ENCODE assay signal across 13 cellular contexts in genomic region chr14:97033556-97034081, GRCh38.
DNase-seq lines count a peak whose midpoint lies in the region; ATAC-seq and TF ChIP-seq lines count a peak whose summit lies in the region.
"Had no signal": no experiment of that assay in that cellular context is flagged by ENCODE, and none has a peak within 500 bp of the region (broad histone marks: within the 10 kb centered on the region; RNA-seq: fewer than 3 reads in every experiment).

No MANE protein-coding gene starts in this region.

- no peak overlapping the region for H3K27ac Mint-ChIP-seq in CD4-positive, alpha-beta T cell
- H3K27ac Mint-ChIP-seq in H9 = no peak overlapping the region
- H3K27ac Mint-ChIP-seq in naive thymus-derived CD4-positive, alpha-beta T cell = peak overlapping the region in 1 of 9 donors; percentile 68
- H3K27ac Mint-ChIP-seq: immature natural killer cell had no signal

- H3K27me3 Mint-ChIP-seq in CD4-positive, alpha-beta T cell = peaks cover 64% of the 10 kb centered on the region
- H3K27me3 Mint-ChIP-seq in H9 (ENCODE audit: low read depth) = peaks cover 35% of the 10 kb centered on the region
- peaks cover 26 to 60% (median 40%) of the 10 kb centered on the region in 5 donors for H3K27me3 Mint-ChIP-seq in naive thymus-derived CD4-positive, alpha-beta T cell

- no peak overlapping the region for H3T11ph ChIP-seq in H9 (ENCODE audit: low read length)

- no peaks in the 10 kb centered on the region for H3K9me3 ChIP-seq in CD4-positive, alpha-beta T cell (ENCODE audit: control insufficient read depth, low read length)
- H3K9me3 ChIP-seq in H9 (ENCODE audit: control insufficient read depth, low read depth, low read length) = no peaks in the 10 kb centered on the region
- H3K9me3 ChIP-seq in naive thymus-derived CD4-positive, alpha-beta T cell (ENCODE audit: control insufficient read depth in 2 of 3, low read length in 3 of 3) = no peaks in the 10 kb centered on the region
- H3K9me3 ChIP-seq: colonic mucosa, prostate gland, SJCRH30 had no signal

- peak overlapping the region in 58 of 59 donors; percentile 4 to 65 (median 46) for H3K4me3 ChIP-seq in dorsolateral prefrontal cortex
- H3K4me3 ChIP-seq in naive thymus-derived CD4-positive, alpha-beta T cell (ENCODE audit: low read length) = peak overlapping the region; percentile 50
- H3K4me3 ChIP-seq: colonic mucosa, prostate gland, SJCRH30 had no signal

- no peak for TF ChIP-seq CTCF in CD4-positive, alpha-beta T cell (IDR thresholded peaks at IDR 0.05)
- TF ChIP-seq CTCF in H9 (conservative IDR thresholded peaks at IDR 0.05) (no peak), dorsolateral prefrontal cortex (IDR thresholded peaks at IDR 0.05 in 54 of 56, conservative IDR thresholded peaks at IDR 0.05 in 2 of 56; ENCODE audit: low read depth in 1 of 56, partially characterized antibody in 56 of 56) (no peak), GM13977 (IDR thresholded peaks at IDR 0.05; ENCODE audit: extremely low read depth, insufficient read depth, missing control alignments) (no peak)

- no peak overlapping the region for H3K23ac ChIP-seq in H9 (ENCODE audit: insufficient read length, low read depth, low read length)

- H3K79me2 ChIP-seq in H9 (ENCODE audit: insufficient read depth, low read length) = no peaks in the 10 kb centered on the region

- H2BK5ac ChIP-seq in H9 (ENCODE audit: insufficient read length, low read length) = no peak overlapping the region

- no peaks in the 10 kb centered on the region for H3K79me1 ChIP-seq in H9 (ENCODE audit: insufficient read depth, low read depth, low read length, poor library complexity, severe bottlenecking)

- H3K4ac ChIP-seq in H9 (ENCODE audit: low read depth, low read length) = no peak overlapping the region

- H3K4me3 Mint-ChIP-seq in CD4-positive, alpha-beta T cell = peak overlapping the region; percentile 52
- peak overlapping the region; percentile 38 to 52; a peak in 4 of 5 replicates for H3K4me3 Mint-ChIP-seq in H9
- peak overlapping the region in 9 of 10 donors; percentile 46 to 85 (median 68) for H3K4me3 Mint-ChIP-seq in naive thymus-derived CD4-positive, alpha-beta T cell
- H3K4me3 Mint-ChIP-seq: immature natural killer cell had no signal

- WGBS in H9 (ENCODE audit: extremely low coverage, insufficient read length, low lambda C conversion rate) = no CpG with 5 or more reads among the region's 32 CpGs

- no peak overlapping the region for H4K91ac ChIP-seq in H9 (ENCODE audit: insufficient read length, low read depth, low read length)

- peak overlapping the region; percentile 60 for H3K4me2 ChIP-seq in H9 (ENCODE audit: insufficient read depth, insufficient read length, low read length)

- H3K9me3 Mint-ChIP-seq in CD4-positive, alpha-beta T cell = no peaks in the 10 kb centered on the region
- peaks cover 6 to 8% of the 10 kb centered on the region in 2 experiments; a peak in 4 of 5 replicates for H3K9me3 Mint-ChIP-seq in H9
- H3K9me3 Mint-ChIP-seq in naive thymus-derived CD4-positive, alpha-beta T cell = peaks cover 0 to 9% (median 4%) of the 10 kb centered on the region in 11 donors

- no peaks in the 10 kb centered on the region for H3K36me3 Mint-ChIP-seq in CD4-positive, alpha-beta T cell (ENCODE audit: low read depth)
- peaks cover 0 to 8% (median 0%) of the 10 kb centered on the region in 3 experiments; a peak in 4 of 7 replicates for H3K36me3 Mint-ChIP-seq in H9 (ENCODE audit: insufficient read depth in 1 of 3, low read depth in 3 of 3)
- H3K36me3 Mint-ChIP-seq in naive thymus-derived CD4-positive, alpha-beta T cell = peaks cover 0 to 8% (median 3%) of the 10 kb centered on the region in 5 donors

- H3K4me1 Mint-ChIP-seq in CD4-positive, alpha-beta T cell (ENCODE audit: low read depth) = peaks cover 7% of the 10 kb centered on the region
- H3K4me1 Mint-ChIP-seq in H9 = peaks cover 23 to 28% of the 10 kb centered on the region in 2 experiments
- peaks cover 0 to 9% (median 7%) of the 10 kb centered on the region in 7 donors for H3K4me1 Mint-ChIP-seq in naive thymus-derived CD4-positive, alpha-beta T cell

- H3K4me1 ChIP-seq in H9 (ENCODE audit: insufficient read depth, low read length) = peaks cover 14% of the 10 kb centered on the region
- H3K4me1 ChIP-seq in naive thymus-derived CD4-positive, alpha-beta T cell (ENCODE audit: control insufficient read depth in 2 of 2, insufficient read depth in 2 of 2, low read length in 2 of 2) = peaks cover 0 to 5% of the 10 kb centered on the region in 2 donors
- H3K4me1 ChIP-seq: colonic mucosa, prostate gland, SJCRH30 had no signal

- no peak overlapping the region for H3K9ac ChIP-seq in H9 (ENCODE audit: extremely low read depth, insufficient read length, low read length)

- no peak overlapping the region for H2BK15ac ChIP-seq in H9 (ENCODE audit: low read depth, low read length)

- H3K27me3 ChIP-seq in CD4-positive, alpha-beta T cell (ENCODE audit: control insufficient read depth, insufficient read depth, low read length) = peaks cover 27% of the 10 kb centered on the region
- H3K27me3 ChIP-seq in H9 (ENCODE audit: insufficient read depth, low read length) (peaks cover 4% of the 10 kb centered on the region; the same call in 1 of the 2 replicates), dorsolateral prefrontal cortex (peaks cover 0 to 48% (median 15%) of the 10 kb centered on the region in 45 donors)
- H3K27me3 ChIP-seq in naive thymus-derived CD4-positive, alpha-beta T cell (ENCODE audit: control insufficient read depth in 2 of 2, insufficient read depth in 2 of 2, low read length in 2 of 2) = peaks cover 4 to 10% of the 10 kb centered on the region in 2 donors
- H3K27me3 ChIP-seq: SJCRH30 had no signal

- intact Hi-C loops in CD4-positive, alpha-beta T cell (cut with DNase I, micrococcal nuclease) = no loop called here
- intact Hi-C loops in dorsolateral prefrontal cortex (cut with DNase I) = no loop called here
- intact Hi-C loops in naive thymus-derived CD4-positive, alpha-beta T cell (cut with micrococcal nuclease) = no loop called here

- no peak for DNase-seq in CD4-positive, alpha-beta T cell
- DNase-seq in H9 (peak; percentile 52), dorsolateral prefrontal cortex (no peak), NCI-H2029 (lab: John Stamatoyannopoulos, UW) (no peak), GM13977 (ENCODE audit: low spot score) (no peak), NCI-H1694 treated with DMSO at 0.1 percent for 48 hours (lab: John Stamatoyannopoulos, UW) (no peak), NOMO-1 treated with dmso at 0.1 percent for 144 hours (lab: John Stamatoyannopoulos, UW; ENCODE audit: unreplicated experiment) (no peak)
- DNase-seq in naive thymus-derived CD4-positive, alpha-beta T cell = no peak
- DNase-seq: colonic mucosa; immature natural killer cell; SJCRH30; stimulated activated CD8-positive, alpha-beta memory T cell treated with anti-CD3 and anti-CD28 coated beads, Interleukin-4, amount 100 ng/mL, for 48 hours had no signal

- H2AK5ac ChIP-seq in H9 (ENCODE audit: insufficient read length, low read length) = no peak overlapping the region

- H2AFZ ChIP-seq in H9 (ENCODE audit: low read length) = no peak overlapping the region

- H3K36me3 ChIP-seq in naive thymus-derived CD4-positive, alpha-beta T cell (ENCODE audit: control insufficient read depth in 2 of 3, insufficient read depth in 3 of 3, low read length in 3 of 3) = no peaks in the 10 kb centered on the region
- H3K36me3 ChIP-seq: colonic mucosa, prostate gland, SJCRH30 had no signal

- no peak for ATAC-seq in CD4-positive, alpha-beta T cell (ENCODE audit: poor library complexity)
- ATAC-seq in naive thymus-derived CD4-positive, alpha-beta T cell = no peak

- in situ Hi-C loops in GM13977 (cut with MboI; ENCODE audit: low pct_unique_long_range_greater_than_20kb, low sequenced_read_pairs, unreplicated experiment) = no loop called here

- no peak overlapping the region for H2BK120ac ChIP-seq in H9 (ENCODE audit: low read depth, low read length, poor library complexity, severe bottlenecking)

- H3K27ac ChIP-seq in CD4-positive, alpha-beta T cell (ENCODE audit: low read depth, low read length) = no peak overlapping the region
- H3K27ac ChIP-seq in H9 (ENCODE audit: insufficient read length, low read depth, low read length) = no peak overlapping the region
- peak overlapping the region in 1 of 59 donors; percentile 33 for H3K27ac ChIP-seq in dorsolateral prefrontal cortex
- no peak overlapping the region for H3K27ac ChIP-seq in naive thymus-derived CD4-positive, alpha-beta T cell (ENCODE audit: low read depth, low read length)
- H3K27ac ChIP-seq: colonic mucosa, prostate gland, SJCRH30 had no signal

- H3K18ac ChIP-seq in H9 (ENCODE audit: insufficient read length, low read depth, low read length) = no peak overlapping the region

- no peak overlapping the region for H2BK20ac ChIP-seq in H9 (ENCODE audit: low read depth, low read length, poor library complexity, severe bottlenecking)

- CTCF ChIA-PET in CD4-positive, alpha-beta T cell (lab: Charles Lee) = no interaction called here
- CTCF ChIA-PET in naive thymus-derived CD4-positive, alpha-beta T cell (lab: Charles Lee) = interaction anchor here (0.8 kb wide), 1 partner anchor 179 kb away, joined by 3 read pairs; no protein-coding TSS in a partner anchor

- POLR2A ChIA-PET in CD4-positive, alpha-beta T cell (lab: Charles Lee) = no interaction called here
- POLR2A ChIA-PET in naive thymus-derived CD4-positive, alpha-beta T cell (lab: Charles Lee) = no interaction called here

- H3K14ac ChIP-seq in H9 (ENCODE audit: insufficient read depth, low read length) = peak overlapping the region; percentile 44

- no peak overlapping the region for H4K8ac ChIP-seq in H9 (replicated peaks; ENCODE audit: insufficient read length, low read depth, low read length)

- H4K5ac ChIP-seq in H9 (ENCODE audit: insufficient read length, low read depth, low read length) = no peak overlapping the region

- peaks cover 10% of the 10 kb centered on the region for H3K23me2 ChIP-seq in H9 (ENCODE audit: insufficient read length, low read depth, low read length, poor library complexity, severe bottlenecking)

- no peak overlapping the region for H2BK12ac ChIP-seq in H9 (ENCODE audit: insufficient read length, low read depth, low read length)

- H4K20me1 ChIP-seq in H9 (ENCODE audit: control insufficient read depth, insufficient read depth, insufficient read length) = no peaks in the 10 kb centered on the region

- H3K56ac ChIP-seq in H9 (ENCODE audit: insufficient read length, low read depth, low read length) = no peak overlapping the region
